25 cellular contexts compared by ENCODE assay signal in genomic region chr5:89047591-89047990, GRCh38.
A peak's percentile ranks its signal among the peaks of the same experiment; 100 is the strongest.
DNase-seq lines count a peak whose midpoint lies in the region; ATAC-seq and TF ChIP-seq lines count a peak whose summit lies in the region.
"Had no signal": no experiment of that assay in that cellular context is flagged by ENCODE, and none has a peak within 500 bp of the region (broad histone marks: within the 10 kb centered on the region; RNA-seq: fewer than 3 reads in every experiment).

No MANE protein-coding gene starts in this region.

- H3K27me3 Mint-ChIP-seq in progenitor cell of endocrine pancreas = no peaks in the 10 kb centered on the region
- H3K27me3 Mint-ChIP-seq: activated naive CD8-positive, alpha-beta T cell had no signal

- H3K4me1 Mint-ChIP-seq in progenitor cell of endocrine pancreas (ENCODE audit: low read depth) = peaks cover 4% of the 10 kb centered on the region
- H3K4me1 Mint-ChIP-seq: nephron had no signal

- DNase-seq in AG10803 (ENCODE audit: low read depth) = peak; percentile 66
- DNase-seq in HT1080 (ENCODE audit: low read depth) = peak; percentile 41
- peak; percentile 8 for DNase-seq in astrocyte of the cerebellum (ENCODE audit: low read depth)
- DNase-seq in myocyte (ENCODE audit: low read depth) = peak; percentile 95
- no peak for DNase-seq in NCI-H2196 treated with DMSO at 0.1 percent for 48 hours (lab: John Stamatoyannopoulos, UW; ENCODE audit: unreplicated experiment)
- DNase-seq in pons (ENCODE audit: low spot score) = no peak
- no peak for DNase-seq in progenitor cell of endocrine pancreas (ENCODE audit: low spot score, unreplicated experiment)
- DNase-seq: activated CD4-positive, alpha-beta memory T cell treated with anti-CD3 and anti-CD28 coated beads for 36 hours; body of pancreas; DMS53; GF-D8; left ventricle myocardium superior; NCI-H1092 treated with DMSO at 0.1 percent for 48 hours; NCI-H1930; NCI-H226; NCI-H748 treated with DMSO at 0.1 percent for 48 hours; posterior cingulate gyrus; sigmoid colon; upper lobe of right lung had no signal

- H3K4me3 ChIP-seq in AG10803 (ENCODE audit: low read length) = no peak overlapping the region
- H3K4me3 ChIP-seq in astrocyte of the cerebellum (ENCODE audit: low read depth, low read length) = no peak overlapping the region
- H3K4me3 ChIP-seq: BLaER1, body of pancreas, sigmoid colon, upper lobe of right lung had no signal

- no peak for ATAC-seq in GM18858 (IDR thresholded peaks at IDR 0.05; ENCODE audit: unreplicated experiment)
- ATAC-seq: activated CD4-positive, CD25-positive, alpha-beta regulatory T cell treated with anti-CD3 and anti-CD28 coated beads, Interleukin-2, amount 50 U/mL, for 24 hours; body of pancreas; left ventricle myocardium superior; Right ventricle myocardium inferior; upper lobe of right lung had no signal

- H3K9me3 Mint-ChIP-seq in progenitor cell of endocrine pancreas (ENCODE audit: low read depth) = peaks cover 12% of the 10 kb centered on the region

- in situ Hi-C loops in astrocyte of the cerebellum (cut with HindIII; ENCODE audit: low sequenced_read_pairs) = no loop called here

- no peak overlapping the region for H3K4me3 Mint-ChIP-seq in progenitor cell of endocrine pancreas (ENCODE audit: low read depth)
- H3K4me3 Mint-ChIP-seq: activated CD4-positive, alpha-beta memory T cell treated with anti-CD3 and anti-CD28 coated beads for 36 hours; activated naive CD8-positive, alpha-beta T cell; nephron had no signal

- no peak for TF ChIP-seq CTCF in AG10803 (conservative IDR thresholded peaks at IDR 0.05; ENCODE audit: low read length)
- TF ChIP-seq CTCF in astrocyte of the cerebellum (IDR thresholded peaks at IDR 0.05; ENCODE audit: low read depth, low read length, missing control alignments) = no peak
- TF ChIP-seq CTCF in progenitor cell of endocrine pancreas (IDR thresholded peaks at IDR 0.05; ENCODE audit: unreplicated experiment) = no peak

- no peak overlapping the region for H3K27ac Mint-ChIP-seq in progenitor cell of endocrine pancreas
- H3K27ac Mint-ChIP-seq: activated CD4-positive, alpha-beta memory T cell treated with anti-CD3 and anti-CD28 coated beads for 36 hours; activated naive CD8-positive, alpha-beta T cell; nephron had no signal

- H3K36me3 Mint-ChIP-seq in progenitor cell of endocrine pancreas (ENCODE audit: insufficient read depth) = peaks cover 1% of the 10 kb centered on the region
- H3K36me3 Mint-ChIP-seq: activated naive CD8-positive, alpha-beta T cell had no signal

Comparison
In these comparisons a context has a peak if more than half of its experiments do, and no peak if none do; other contexts are left out.
1. DNase-seq: peak in AG10803 (single experiment), HT1080 (single experiment), astrocyte of the cerebellum (single experiment) and myocyte (single experiment); none in NCI-H2196 treated with DMSO at 0.1 percent for 48 hours (single experiment), pons (single experiment) and progenitor cell of endocrine pancreas (single experiment).